19 cellular contexts compared by ENCODE assay signal in genomic region chr7:666454-667292, GRCh38. TPM values are rescaled to one million over a fixed set of nuclear protein-coding genes. Genes with fewer than 3 reads are reported as not detected.
A peak's percentile ranks its signal among the peaks of the same experiment; 100 is the strongest.
DNase-seq lines count a peak whose midpoint lies in the region; ATAC-seq, FAIRE-seq and TF ChIP-seq lines count a peak whose summit lies in the region.
"Had no signal": no experiment of that assay in that cellular context is flagged by ENCODE, and none has a peak within 500 bp of the region (broad histone marks: within the 10 kb centered on the region; RNA-seq: fewer than 3 reads in every experiment).

No MANE protein-coding gene starts in this region.

- H3K27me3 Mint-ChIP-seq in WTC11 (ENCODE audit: low read depth): no peaks in the 10 kb centered on the region
- H3K27me3 Mint-ChIP-seq: activated CD8-positive, alpha-beta memory T cell treated with anti-CD3 and anti-CD28 coated beads, Interleukin-2, amount 10 ng/mL, durations not matched to agents 7 days and 5 days; B cell; memory B cell; stimulated activated memory B cell treated with anti-CD40 and anti-IgM and Interleukin-4, amounts not matched to agents 10 μg/mL and 1 μg/mL and 100 μg/mL, for 72 hours had no signal

- peak; percentile 98 for FAIRE-seq in HTR-8/SVneo (lab: Jason Lieb, UNC)
- FAIRE-seq: G401.6 had no signal

- no peak for TF ChIP-seq CTCF in WTC11 (IDR thresholded peaks at IDR 0.05)

- H3K36me3 ChIP-seq in stomach smooth muscle (ENCODE audit: control insufficient read depth in 2 of 2, insufficient read depth in 2 of 2, low read length in 2 of 2): no peaks in the 10 kb centered on the region

- no peak for ATAC-seq in WTC11
- ATAC-seq in HG03520 (IDR thresholded peaks at IDR 0.05; ENCODE audit: unreplicated experiment): no peak
- ATAC-seq: activated CD8-positive, alpha-beta memory T cell treated with anti-CD3 and anti-CD28 coated beads, Interleukin-2, amount 10 ng/mL, durations not matched to agents 7 days and 5 days; PC-3; stimulated activated memory B cell treated with anti-CD40 and anti-IgM and Interleukin-4, amounts not matched to agents 10 μg/mL and 1 μg/mL and 100 μg/mL, for 72 hours had no signal

- H3K36me3 Mint-ChIP-seq in WTC11: peaks cover 12% of the 10 kb centered on the region

- CTCF ChIA-PET in WTC11 (lab: Charles Lee): interaction anchor here (0.7 to 2.9 kb wide), 13 partner anchors 8 to 351 kb away, joined by 3 to 12 read pairs (median 3); no protein-coding TSS in a partner anchor

- no peak overlapping the region for H3K4me3 ChIP-seq in stomach smooth muscle (ENCODE audit: low read length in 2 of 2)

- peaks cover 8% of the 10 kb centered on the region for H3K9me3 Mint-ChIP-seq in WTC11
- H3K9me3 Mint-ChIP-seq: memory B cell; stimulated activated memory B cell treated with anti-CD40 and anti-IgM and Interleukin-4, amounts not matched to agents 10 μg/mL and 1 μg/mL and 100 μg/mL, for 72 hours had no signal

- H3K27ac Mint-ChIP-seq in WTC11: peak overlapping the region; percentile 94; the same call in 1 of the 2 replicates
- H3K27ac Mint-ChIP-seq: activated CD8-positive, alpha-beta memory T cell treated with anti-CD3 and anti-CD28 coated beads, Interleukin-2, amount 10 ng/mL, durations not matched to agents 7 days and 5 days; B cell; memory B cell; natural killer cell treated with Interleukin-12 subunit alpha and Interleukin-12 subunit beta and Interleukin-15 and Interleukin-18, amount 100 ng/mL, for 72 hours; stimulated activated memory B cell treated with anti-CD40 and anti-IgM and Interleukin-4, amounts not matched to agents 10 μg/mL and 1 μg/mL and 100 μg/mL, for 72 hours had no signal

- peaks cover 49% of the 10 kb centered on the region for H3K4me1 ChIP-seq in stomach smooth muscle (ENCODE audit: control insufficient read depth, insufficient read depth, low read length)

- H3K9ac ChIP-seq in stomach smooth muscle (ENCODE audit: low read length in 2 of 2): no peak overlapping the region

- POLR2A ChIA-PET in WTC11 (lab: Charles Lee): interaction anchor here (1.1 to 1.3 kb wide), 2 partner anchors 25 to 48 kb away, joined by 3 to 4 read pairs; no protein-coding TSS in a partner anchor

- H3K4me1 Mint-ChIP-seq in WTC11: peaks cover 32% of the 10 kb centered on the region
- H3K4me1 Mint-ChIP-seq: B cell had no signal

- peak overlapping the region; percentile 35 for H3K27ac ChIP-seq in layer of hippocampus (ENCODE audit: low read depth, low read length)
- peak overlapping the region; percentile 82 for H3K27ac ChIP-seq in stomach smooth muscle (ENCODE audit: low read length)

- H3K4me3 Mint-ChIP-seq in WTC11: no peak overlapping the region
- H3K4me3 Mint-ChIP-seq: activated CD8-positive, alpha-beta memory T cell treated with anti-CD3 and anti-CD28 coated beads, Interleukin-2, amount 10 ng/mL, durations not matched to agents 7 days and 5 days; B cell; memory B cell; natural killer cell treated with Interleukin-12 subunit alpha and Interleukin-12 subunit beta and Interleukin-15 and Interleukin-18, amount 100 ng/mL, for 72 hours; stimulated activated memory B cell treated with anti-CD40 and anti-IgM and Interleukin-4, amounts not matched to agents 10 μg/mL and 1 μg/mL and 100 μg/mL, for 72 hours had no signal

- H3K27me3 ChIP-seq in layer of hippocampus (ENCODE audit: control insufficient read depth, insufficient read depth, low read length): no peaks in the 10 kb centered on the region
- H3K27me3 ChIP-seq in stomach smooth muscle (ENCODE audit: control insufficient read depth in 1 of 2, insufficient read depth in 2 of 2, low read length in 2 of 2): no peaks in the 10 kb centered on the region

- DNase-seq in HTR-8/SVneo (ENCODE audit: insufficient read length, low spot score) (no peak), WTC11 (ENCODE audit: low spot score) (no peak), NCI-H2081 treated with DMSO at 0.1 percent for 48 hours (lab: John Stamatoyannopoulos, UW) (no peak), NCI-H187 treated with DMSO at 0.1 percent for 48 hours (lab: John Stamatoyannopoulos, UW) (no peak)
- DNase-seq: activated CD8-positive, alpha-beta memory T cell treated with anti-CD3 and anti-CD28 coated beads, Interleukin-2, amount 10 ng/mL, durations not matched to agents 7 days and 5 days; activated effector memory CD4-positive, alpha-beta T cell treated with Interleukin-2 at 50 U/mL for 16 hours; central memory CD4-positive, alpha-beta T cell; effector CD8-positive, alpha-beta T cell; NCI-H1417 treated with DMSO at 0.1 percent for 48 hours; NCI-H2171; PC-3 had no signal

- no peaks in the 10 kb centered on the region for H3K9me3 ChIP-seq in stomach smooth muscle (ENCODE audit: control insufficient read depth in 2 of 2, low read length in 2 of 2)

TF ChIP-seq in WTC11, 78 proteins besides CTCF, POLR2A, EP300 and RAD21:
- TF ChIP-seq TEAD4 (CRISPR knock-in tag; IDR thresholded peaks at IDR 0.05): no peak
- 0 out of 2 replicates have a peak, but pooled peaks have one; percentile 27 for TF ChIP-seq MLX (CRISPR knock-in tag; IDR thresholded peaks at IDR 0.05)

RNA-seq across cellular contexts. Expression of gene DNAAF5, which starts 59.8 kb away (rescaled TPM):
- 55.5 to 62.2 TPM (median 56.0 TPM) in 3 replicates for total RNA-seq in WTC11 (2021)
